ENCODE assay signal across 1 cellular context in the genomic region with DNA sequence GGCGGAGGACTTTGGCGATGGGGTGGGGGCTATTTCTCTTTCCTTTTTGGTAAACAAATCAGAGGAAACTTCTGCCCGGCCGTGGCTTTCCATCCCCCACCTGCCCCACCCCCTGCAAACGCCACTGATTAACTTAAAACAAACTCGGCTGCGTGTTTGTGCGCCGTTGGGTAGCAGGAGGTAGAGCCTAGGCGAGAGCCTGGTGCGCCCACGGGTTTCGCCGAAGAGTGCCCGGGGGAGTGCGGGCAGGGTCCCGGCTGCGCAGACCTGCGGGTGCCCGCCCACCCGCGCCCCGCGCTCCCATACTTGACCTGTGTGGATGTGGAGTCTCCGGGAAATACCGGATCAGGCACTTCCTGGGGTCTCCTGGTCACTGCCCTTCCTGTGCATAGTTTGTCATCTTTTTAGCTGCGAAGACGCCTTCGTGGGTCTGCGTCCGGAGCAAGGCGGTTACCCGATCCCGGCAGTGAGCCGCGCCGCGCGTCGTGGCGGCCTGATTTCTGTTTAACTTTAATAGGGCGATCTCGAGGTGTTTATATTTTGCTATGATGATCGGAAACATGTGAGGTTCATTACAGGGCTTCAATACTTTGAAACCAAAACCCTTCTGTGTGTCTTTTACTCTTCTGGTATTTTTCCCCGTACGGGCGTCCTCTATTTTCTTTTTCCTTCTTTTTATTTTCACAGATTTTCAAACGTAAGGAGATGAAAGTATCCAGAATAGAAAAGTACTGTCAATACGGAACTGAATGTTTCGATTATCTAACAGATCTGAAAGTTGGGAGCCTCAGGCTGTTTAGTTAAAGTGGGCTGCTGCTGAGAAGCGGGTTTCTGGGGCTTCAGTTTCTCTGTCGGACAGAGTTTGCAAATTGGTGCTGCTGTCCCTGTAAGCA.
TF ChIP-seq lines count a peak whose summit lies in the region.

No MANE protein-coding gene starts in this region.

TF ChIP-seq in HEK293, 187 proteins besides CTCF, POLR2A, EP300 and RAD21 (continued from another document and continues in another):
- TF ChIP-seq, protein P1, sequence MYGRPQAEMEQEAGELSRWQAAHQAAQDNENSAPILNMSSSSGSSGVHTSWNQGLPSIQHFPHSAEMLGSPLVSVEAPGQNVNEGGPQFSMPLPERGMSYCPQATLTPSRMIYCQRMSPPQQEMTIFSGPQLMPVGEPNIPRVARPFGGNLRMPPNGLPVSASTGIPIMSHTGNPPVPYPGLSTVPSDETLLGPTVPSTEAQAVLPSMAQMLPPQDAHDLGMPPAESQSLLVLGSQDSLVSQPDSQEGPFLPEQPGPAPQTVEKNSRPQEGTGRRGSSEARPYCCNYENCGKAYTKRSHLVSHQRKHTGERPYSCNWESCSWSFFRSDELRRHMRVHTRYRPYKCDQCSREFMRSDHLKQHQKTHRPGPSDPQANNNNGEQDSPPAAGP (tag by site-specific recombination; IDR thresholded peaks at IDR 0.05) = no peak
- TF ChIP-seq KLF9 (tag by site-specific recombination; IDR thresholded peaks at IDR 0.05; ENCODE audit: low read depth) = 0 out of 2 replicates have a peak, but pooled peaks have one; percentile 24
- TF ChIP-seq, protein P2, sequence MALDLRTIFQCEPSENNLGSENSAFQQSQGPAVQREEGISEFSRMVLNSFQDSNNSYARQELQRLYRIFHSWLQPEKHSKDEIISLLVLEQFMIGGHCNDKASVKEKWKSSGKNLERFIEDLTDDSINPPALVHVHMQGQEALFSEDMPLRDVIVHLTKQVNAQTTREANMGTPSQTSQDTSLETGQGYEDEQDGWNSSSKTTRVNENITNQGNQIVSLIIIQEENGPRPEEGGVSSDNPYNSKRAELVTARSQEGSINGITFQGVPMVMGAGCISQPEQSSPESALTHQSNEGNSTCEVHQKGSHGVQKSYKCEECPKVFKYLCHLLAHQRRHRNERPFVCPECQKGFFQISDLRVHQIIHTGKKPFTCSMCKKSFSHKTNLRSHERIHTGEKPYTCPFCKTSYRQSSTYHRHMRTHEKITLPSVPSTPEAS (tag by site-specific recombination; IDR thresholded peaks at IDR 0.05) = no peak
- TF ChIP-seq, protein P3, sequence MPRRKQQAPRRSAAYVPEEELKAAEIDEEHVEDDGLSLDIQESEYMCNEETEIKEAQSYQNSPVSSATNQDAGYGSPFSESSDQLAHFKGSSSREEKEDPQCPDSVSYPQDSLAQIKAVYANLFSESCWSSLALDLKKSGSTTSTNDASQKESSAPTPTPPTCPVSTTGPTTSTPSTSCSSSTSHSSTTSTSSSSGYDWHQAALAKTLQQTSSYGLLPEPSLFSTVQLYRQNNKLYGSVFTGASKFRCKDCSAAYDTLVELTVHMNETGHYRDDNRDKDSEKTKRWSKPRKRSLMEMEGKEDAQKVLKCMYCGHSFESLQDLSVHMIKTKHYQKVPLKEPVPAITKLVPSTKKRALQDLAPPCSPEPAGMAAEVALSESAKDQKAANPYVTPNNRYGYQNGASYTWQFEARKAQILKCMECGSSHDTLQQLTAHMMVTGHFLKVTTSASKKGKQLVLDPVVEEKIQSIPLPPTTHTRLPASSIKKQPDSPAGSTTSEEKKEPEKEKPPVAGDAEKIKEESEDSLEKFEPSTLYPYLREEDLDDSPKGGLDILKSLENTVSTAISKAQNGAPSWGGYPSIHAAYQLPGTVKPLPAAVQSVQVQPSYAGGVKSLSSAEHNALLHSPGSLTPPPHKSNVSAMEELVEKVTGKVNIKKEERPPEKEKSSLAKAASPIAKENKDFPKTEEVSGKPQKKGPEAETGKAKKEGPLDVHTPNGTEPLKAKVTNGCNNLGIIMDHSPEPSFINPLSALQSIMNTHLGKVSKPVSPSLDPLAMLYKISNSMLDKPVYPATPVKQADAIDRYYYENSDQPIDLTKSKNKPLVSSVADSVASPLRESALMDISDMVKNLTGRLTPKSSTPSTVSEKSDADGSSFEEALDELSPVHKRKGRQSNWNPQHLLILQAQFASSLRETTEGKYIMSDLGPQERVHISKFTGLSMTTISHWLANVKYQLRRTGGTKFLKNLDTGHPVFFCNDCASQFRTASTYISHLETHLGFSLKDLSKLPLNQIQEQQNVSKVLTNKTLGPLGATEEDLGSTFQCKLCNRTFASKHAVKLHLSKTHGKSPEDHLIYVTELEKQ (tag by site-specific recombination; IDR thresholded peaks at IDR 0.05; ENCODE audit: borderline replicate concordance) = no peak
- TF ChIP-seq ZNF292 (tag by site-specific recombination; IDR thresholded peaks at IDR 0.05; ENCODE audit: borderline replicate concordance, low read depth) = no peak
- TF ChIP-seq ZBTB7A (tag by site-specific recombination; IDR thresholded peaks at IDR 0.05; ENCODE audit: low read depth) = no peak
- no peak for TF ChIP-seq SCRT1 (tag by site-specific recombination; IDR thresholded peaks at IDR 0.05; ENCODE audit: borderline replicate concordance)
- no peak for TF ChIP-seq ZNF146 (tag by site-specific recombination; IDR thresholded peaks at IDR 0.05)
- TF ChIP-seq ZNF211 (tag by site-specific recombination; IDR thresholded peaks at IDR 0.05; ENCODE audit: low read depth) = no peak
- no peak for TF ChIP-seq GFI1B (tag by site-specific recombination; IDR thresholded peaks at IDR 0.05)
- no peak for TF ChIP-seq ZNF514 (tag by site-specific recombination; IDR thresholded peaks at IDR 0.05)
- no peak for TF ChIP-seq RBAK (tag by site-specific recombination; IDR thresholded peaks at IDR 0.05)
- TF ChIP-seq ZNF140 (tag by site-specific recombination; IDR thresholded peaks at IDR 0.05) = no peak
- peak; percentile 78 for TF ChIP-seq ZIC2 (tag by site-specific recombination; IDR thresholded peaks at IDR 0.05)
- no peak for TF ChIP-seq ZNF10 (tag by site-specific recombination; IDR thresholded peaks at IDR 0.05)
- TF ChIP-seq, protein P4, sequence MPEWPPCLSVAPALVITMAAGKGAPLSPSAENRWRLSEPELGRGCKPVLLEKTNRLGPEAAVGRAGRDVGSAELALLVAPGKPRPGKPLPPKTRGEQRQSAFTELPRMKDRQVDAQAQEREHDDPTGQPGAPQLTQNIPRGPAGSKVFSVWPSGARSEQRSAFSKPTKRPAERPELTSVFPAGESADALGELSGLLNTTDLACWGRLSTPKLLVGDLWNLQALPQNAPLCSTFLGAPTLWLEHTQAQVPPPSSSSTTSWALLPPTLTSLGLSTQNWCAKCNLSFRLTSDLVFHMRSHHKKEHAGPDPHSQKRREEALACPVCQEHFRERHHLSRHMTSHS (tag by site-specific recombination; IDR thresholded peaks at IDR 0.05) = no peak
- TF ChIP-seq ZNF768 (tag by site-specific recombination; IDR thresholded peaks at IDR 0.05) = no peak
- TF ChIP-seq SP2 (tag by site-specific recombination; IDR thresholded peaks at IDR 0.05) = no peak
- 0 out of 2 replicates have a peak, but pooled peaks have one; percentile 16 for TF ChIP-seq ZNF24 (tag by site-specific recombination; IDR thresholded peaks at IDR 0.05)
- no peak for TF ChIP-seq ZNF239 (tag by site-specific recombination; IDR thresholded peaks at IDR 0.05)
- no peak; the same call in 1 of the 2 replicates for TF ChIP-seq ZFP37 (tag by site-specific recombination; IDR thresholded peaks at IDR 0.05)
- no peak for TF ChIP-seq ZNF701 (tag by site-specific recombination; IDR thresholded peaks at IDR 0.05)
- TF ChIP-seq ZNF558 (tag by site-specific recombination; IDR thresholded peaks at IDR 0.05) = no peak
- TF ChIP-seq ZNF121 (tag by site-specific recombination; IDR thresholded peaks at IDR 0.05) = no peak
- TF ChIP-seq ZNF114 (tag by site-specific recombination; IDR thresholded peaks at IDR 0.05) = no peak
- TF ChIP-seq ZNF302 (tag by site-specific recombination; IDR thresholded peaks at IDR 0.05; ENCODE audit: low read depth) = no peak
- TF ChIP-seq ZNF221 (tag by site-specific recombination; IDR thresholded peaks at IDR 0.05; ENCODE audit: borderline replicate concordance) = no peak
- no peak for TF ChIP-seq ZNF184 (tag by site-specific recombination; IDR thresholded peaks at IDR 0.05)
- TF ChIP-seq ZNF214 (tag by site-specific recombination; IDR thresholded peaks at IDR 0.05; ENCODE audit: borderline replicate concordance) = no peak
- peak; percentile 85 for TF ChIP-seq ZFHX2 (tag by site-specific recombination; conservative IDR thresholded peaks at IDR 0.05)
- no peak for TF ChIP-seq ZNF621 (tag by site-specific recombination; IDR thresholded peaks at IDR 0.05)
- no peak for TF ChIP-seq ZNF175 (tag by site-specific recombination; IDR thresholded peaks at IDR 0.05)
- TF ChIP-seq ZFP3 (tag by site-specific recombination; IDR thresholded peaks at IDR 0.05; ENCODE audit: low read depth) = no peak
- no peak for TF ChIP-seq HOXD13 (CRISPR knock-in tag; IDR thresholded peaks at IDR 0.05; ENCODE audit: borderline replicate concordance)
- TF ChIP-seq ZNF521 (tag by site-specific recombination; IDR thresholded peaks at IDR 0.05) = no peak
- TF ChIP-seq, protein P5, sequence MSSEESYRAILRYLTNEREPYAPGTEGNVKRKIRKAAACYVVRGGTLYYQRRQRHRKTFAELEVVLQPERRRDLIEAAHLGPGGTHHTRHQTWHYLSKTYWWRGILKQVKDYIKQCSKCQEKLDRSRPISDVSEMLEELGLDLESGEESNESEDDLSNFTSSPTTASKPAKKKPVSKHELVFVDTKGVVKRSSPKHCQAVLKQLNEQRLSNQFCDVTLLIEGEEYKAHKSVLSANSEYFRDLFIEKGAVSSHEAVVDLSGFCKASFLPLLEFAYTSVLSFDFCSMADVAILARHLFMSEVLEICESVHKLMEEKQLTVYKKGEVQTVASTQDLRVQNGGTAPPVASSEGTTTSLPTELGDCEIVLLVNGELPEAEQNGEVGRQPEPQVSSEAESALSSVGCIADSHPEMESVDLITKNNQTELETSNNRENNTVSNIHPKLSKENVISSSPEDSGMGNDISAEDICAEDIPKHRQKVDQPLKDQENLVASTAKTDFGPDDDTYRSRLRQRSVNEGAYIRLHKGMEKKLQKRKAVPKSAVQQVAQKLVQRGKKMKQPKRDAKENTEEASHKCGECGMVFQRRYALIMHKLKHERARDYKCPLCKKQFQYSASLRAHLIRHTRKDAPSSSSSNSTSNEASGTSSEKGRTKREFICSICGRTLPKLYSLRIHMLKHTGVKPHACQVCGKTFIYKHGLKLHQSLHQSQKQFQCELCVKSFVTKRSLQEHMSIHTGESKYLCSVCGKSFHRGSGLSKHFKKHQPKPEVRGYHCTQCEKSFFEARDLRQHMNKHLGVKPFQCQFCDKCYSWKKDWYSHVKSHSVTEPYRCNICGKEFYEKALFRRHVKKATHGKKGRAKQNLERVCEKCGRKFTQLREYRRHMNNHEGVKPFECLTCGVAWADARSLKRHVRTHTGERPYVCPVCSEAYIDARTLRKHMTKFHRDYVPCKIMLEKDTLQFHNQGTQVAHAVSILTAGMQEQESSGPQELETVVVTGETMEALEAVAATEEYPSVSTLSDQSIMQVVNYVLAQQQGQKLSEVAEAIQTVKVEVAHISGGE (tag by site-specific recombination; conservative IDR thresholded peaks at IDR 0.05; ENCODE audit: low read depth) = no peak
- TF ChIP-seq HOXC10 (CRISPR knock-in tag; IDR thresholded peaks at IDR 0.05) = no peak
- TF ChIP-seq, protein P6, sequence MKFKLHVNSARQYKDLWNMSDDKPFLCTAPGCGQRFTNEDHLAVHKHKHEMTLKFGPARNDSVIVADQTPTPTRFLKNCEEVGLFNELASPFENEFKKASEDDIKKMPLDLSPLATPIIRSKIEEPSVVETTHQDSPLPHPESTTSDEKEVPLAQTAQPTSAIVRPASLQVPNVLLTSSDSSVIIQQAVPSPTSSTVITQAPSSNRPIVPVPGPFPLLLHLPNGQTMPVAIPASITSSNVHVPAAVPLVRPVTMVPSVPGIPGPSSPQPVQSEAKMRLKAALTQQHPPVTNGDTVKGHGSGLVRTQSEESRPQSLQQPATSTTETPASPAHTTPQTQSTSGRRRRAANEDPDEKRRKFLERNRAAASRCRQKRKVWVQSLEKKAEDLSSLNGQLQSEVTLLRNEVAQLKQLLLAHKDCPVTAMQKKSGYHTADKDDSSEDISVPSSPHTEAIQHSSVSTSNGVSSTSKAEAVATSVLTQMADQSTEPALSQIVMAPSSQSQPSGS (tag by site-specific recombination; IDR thresholded peaks at IDR 0.05; ENCODE audit: low read depth) = no peak
- no peak for TF ChIP-seq ZSCAN16 (tag by site-specific recombination; IDR thresholded peaks at IDR 0.05)
- TF ChIP-seq, protein P7, sequence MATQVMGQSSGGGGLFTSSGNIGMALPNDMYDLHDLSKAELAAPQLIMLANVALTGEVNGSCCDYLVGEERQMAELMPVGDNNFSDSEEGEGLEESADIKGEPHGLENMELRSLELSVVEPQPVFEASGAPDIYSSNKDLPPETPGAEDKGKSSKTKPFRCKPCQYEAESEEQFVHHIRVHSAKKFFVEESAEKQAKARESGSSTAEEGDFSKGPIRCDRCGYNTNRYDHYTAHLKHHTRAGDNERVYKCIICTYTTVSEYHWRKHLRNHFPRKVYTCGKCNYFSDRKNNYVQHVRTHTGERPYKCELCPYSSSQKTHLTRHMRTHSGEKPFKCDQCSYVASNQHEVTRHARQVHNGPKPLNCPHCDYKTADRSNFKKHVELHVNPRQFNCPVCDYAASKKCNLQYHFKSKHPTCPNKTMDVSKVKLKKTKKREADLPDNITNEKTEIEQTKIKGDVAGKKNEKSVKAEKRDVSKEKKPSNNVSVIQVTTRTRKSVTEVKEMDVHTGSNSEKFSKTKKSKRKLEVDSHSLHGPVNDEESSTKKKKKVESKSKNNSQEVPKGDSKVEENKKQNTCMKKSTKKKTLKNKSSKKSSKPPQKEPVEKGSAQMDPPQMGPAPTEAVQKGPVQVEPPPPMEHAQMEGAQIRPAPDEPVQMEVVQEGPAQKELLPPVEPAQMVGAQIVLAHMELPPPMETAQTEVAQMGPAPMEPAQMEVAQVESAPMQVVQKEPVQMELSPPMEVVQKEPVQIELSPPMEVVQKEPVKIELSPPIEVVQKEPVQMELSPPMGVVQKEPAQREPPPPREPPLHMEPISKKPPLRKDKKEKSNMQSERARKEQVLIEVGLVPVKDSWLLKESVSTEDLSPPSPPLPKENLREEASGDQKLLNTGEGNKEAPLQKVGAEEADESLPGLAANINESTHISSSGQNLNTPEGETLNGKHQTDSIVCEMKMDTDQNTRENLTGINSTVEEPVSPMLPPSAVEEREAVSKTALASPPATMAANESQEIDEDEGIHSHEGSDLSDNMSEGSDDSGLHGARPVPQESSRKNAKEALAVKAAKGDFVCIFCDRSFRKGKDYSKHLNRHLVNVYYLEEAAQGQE (tag by site-specific recombination; IDR thresholded peaks at IDR 0.05) = no peak
- TF ChIP-seq, protein P8, sequence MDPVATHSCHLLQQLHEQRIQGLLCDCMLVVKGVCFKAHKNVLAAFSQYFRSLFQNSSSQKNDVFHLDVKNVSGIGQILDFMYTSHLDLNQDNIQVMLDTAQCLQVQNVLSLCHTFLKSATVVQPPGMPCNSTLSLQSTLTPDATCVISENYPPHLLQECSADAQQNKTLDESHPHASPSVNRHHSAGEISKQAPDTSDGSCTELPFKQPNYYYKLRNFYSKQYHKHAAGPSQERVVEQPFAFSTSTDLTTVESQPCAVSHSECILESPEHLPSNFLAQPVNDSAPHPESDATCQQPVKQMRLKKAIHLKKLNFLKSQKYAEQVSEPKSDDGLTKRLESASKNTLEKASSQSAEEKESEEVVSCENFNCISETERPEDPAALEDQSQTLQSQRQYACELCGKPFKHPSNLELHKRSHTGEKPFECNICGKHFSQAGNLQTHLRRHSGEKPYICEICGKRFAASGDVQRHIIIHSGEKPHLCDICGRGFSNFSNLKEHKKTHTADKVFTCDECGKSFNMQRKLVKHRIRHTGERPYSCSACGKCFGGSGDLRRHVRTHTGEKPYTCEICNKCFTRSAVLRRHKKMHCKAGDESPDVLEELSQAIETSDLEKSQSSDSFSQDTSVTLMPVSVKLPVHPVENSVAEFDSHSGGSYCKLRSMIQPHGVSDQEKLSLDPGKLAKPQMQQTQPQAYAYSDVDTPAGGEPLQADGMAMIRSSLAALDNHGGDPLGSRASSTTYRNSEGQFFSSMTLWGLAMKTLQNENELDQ (tag by site-specific recombination; IDR thresholded peaks at IDR 0.05; ENCODE audit: low read depth) = no peak
- no peak for TF ChIP-seq ZNF791 (tag by site-specific recombination; IDR thresholded peaks at IDR 0.05)
